1 cellular context compared by ENCODE assay signal in the genomic region with DNA sequence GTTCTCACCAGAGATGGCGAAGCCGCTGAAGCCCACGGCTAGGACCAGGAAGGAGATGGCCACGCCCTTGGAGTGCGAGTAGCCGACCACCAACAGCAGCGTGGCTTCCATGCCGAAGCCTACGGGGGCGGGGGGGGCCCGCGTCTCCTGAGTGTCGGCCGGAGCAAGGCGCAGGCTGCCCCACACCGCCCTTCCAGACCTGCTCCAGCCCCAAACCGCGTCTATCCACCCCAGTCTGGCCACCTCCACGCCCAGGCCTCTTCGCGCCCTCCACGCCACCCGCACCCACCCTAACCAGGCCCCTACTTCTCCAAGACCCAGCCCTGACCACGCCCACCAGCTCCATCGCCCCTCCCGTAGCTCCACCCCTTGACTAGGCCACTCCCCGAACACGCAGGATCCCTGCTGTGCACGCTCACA.
TF ChIP-seq lines count a peak whose summit lies in the region.

No MANE protein-coding gene starts in this region.

TF ChIP-seq in SK-N-SH treated with all-trans-retinoic acid at 6 μM for 48 hours, 23 proteins besides CTCF, POLR2A, EP300 and RAD21 (continued from another document):
- TF ChIP-seq, protein P1, sequence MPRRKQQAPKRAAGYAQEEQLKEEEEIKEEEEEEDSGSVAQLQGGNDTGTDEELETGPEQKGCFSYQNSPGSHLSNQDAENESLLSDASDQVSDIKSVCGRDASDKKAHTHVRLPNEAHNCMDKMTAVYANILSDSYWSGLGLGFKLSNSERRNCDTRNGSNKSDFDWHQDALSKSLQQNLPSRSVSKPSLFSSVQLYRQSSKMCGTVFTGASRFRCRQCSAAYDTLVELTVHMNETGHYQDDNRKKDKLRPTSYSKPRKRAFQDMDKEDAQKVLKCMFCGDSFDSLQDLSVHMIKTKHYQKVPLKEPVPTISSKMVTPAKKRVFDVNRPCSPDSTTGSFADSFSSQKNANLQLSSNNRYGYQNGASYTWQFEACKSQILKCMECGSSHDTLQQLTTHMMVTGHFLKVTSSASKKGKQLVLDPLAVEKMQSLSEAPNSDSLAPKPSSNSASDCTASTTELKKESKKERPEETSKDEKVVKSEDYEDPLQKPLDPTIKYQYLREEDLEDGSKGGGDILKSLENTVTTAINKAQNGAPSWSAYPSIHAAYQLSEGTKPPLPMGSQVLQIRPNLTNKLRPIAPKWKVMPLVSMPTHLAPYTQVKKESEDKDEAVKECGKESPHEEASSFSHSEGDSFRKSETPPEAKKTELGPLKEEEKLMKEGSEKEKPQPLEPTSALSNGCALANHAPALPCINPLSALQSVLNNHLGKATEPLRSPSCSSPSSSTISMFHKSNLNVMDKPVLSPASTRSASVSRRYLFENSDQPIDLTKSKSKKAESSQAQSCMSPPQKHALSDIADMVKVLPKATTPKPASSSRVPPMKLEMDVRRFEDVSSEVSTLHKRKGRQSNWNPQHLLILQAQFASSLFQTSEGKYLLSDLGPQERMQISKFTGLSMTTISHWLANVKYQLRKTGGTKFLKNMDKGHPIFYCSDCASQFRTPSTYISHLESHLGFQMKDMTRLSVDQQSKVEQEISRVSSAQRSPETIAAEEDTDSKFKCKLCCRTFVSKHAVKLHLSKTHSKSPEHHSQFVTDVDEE (CRISPR knock-in tag; IDR thresholded peaks at IDR 0.05) = no peak
- TF ChIP-seq, protein P2, sequence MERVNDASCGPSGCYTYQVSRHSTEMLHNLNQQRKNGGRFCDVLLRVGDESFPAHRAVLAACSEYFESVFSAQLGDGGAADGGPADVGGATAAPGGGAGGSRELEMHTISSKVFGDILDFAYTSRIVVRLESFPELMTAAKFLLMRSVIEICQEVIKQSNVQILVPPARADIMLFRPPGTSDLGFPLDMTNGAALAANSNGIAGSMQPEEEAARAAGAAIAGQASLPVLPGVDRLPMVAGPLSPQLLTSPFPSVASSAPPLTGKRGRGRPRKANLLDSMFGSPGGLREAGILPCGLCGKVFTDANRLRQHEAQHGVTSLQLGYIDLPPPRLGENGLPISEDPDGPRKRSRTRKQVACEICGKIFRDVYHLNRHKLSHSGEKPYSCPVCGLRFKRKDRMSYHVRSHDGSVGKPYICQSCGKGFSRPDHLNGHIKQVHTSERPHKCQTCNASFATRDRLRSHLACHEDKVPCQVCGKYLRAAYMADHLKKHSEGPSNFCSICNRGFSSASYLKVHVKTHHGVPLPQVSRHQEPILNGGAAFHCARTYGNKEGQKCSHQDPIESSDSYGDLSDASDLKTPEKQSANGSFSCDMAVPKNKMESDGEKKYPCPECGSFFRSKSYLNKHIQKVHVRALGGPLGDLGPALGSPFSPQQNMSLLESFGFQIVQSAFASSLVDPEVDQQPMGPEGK (CRISPR knock-in tag; IDR thresholded peaks at IDR 0.05; ENCODE audit: borderline replicate concordance) = no peak
- TF ChIP-seq ISL1 (CRISPR knock-in tag; IDR thresholded peaks at IDR 0.05) (no peak), ZNF8 (CRISPR knock-in tag; IDR thresholded peaks at IDR 0.05) (no peak), GLIS3 (CRISPR knock-in tag; IDR thresholded peaks at IDR 0.05) (no peak), ZFP30 (CRISPR knock-in tag; IDR thresholded peaks at IDR 0.05) (no peak)
